ENCODE assay signal across 10 cellular contexts in the genomic region with DNA sequence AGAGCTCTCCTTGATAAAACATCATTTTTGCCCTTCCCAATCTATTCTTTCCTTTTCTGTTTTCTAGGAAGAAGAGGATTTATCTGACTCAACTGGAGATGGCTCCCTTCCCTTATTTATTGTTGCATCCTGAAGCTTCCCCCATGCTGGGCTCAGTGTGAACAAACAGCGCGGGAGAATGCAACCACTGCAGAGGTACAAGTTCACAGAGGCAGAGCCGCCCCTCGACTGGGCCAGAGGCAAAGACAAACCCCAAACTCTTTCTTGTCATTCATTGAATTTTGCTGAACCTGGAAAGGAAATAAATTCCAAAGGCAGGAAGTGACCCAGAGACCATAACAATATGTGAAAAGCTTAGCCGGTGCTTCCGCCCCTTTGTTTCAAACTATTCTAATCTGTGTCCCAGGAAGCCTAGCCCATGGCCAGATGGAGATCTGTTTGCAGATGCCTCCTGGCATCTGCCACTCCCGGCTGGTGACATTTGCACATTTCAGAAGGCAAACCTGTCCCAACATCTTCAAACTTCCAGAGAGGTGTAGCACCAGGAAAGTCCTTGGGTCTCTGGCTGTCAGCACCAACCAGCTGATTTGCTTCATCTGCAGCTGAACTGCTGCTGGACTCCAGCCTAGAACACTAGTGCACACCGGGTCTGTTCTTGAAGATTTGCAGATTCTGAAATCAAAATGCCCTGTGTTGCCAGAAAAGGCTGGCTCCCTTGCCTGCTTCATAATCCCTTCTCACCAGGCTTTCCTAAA.
DNase-seq lines count a peak whose midpoint lies in the region; ATAC-seq, FAIRE-seq and TF ChIP-seq lines count a peak whose summit lies in the region.
"Had no signal": no experiment of that assay in that cellular context is flagged by ENCODE, and none has a peak within 500 bp of the region (broad histone marks: within the 10 kb centered on the region; RNA-seq: fewer than 3 reads in every experiment).

No MANE protein-coding gene starts in this region.

- H3K4me1 ChIP-seq in HepG2 (ENCODE audit: insufficient read depth, low read length): peaks cover 81% of the 10 kb centered on the region

- peak in 1 of 2 experiments; percentile 29; a peak in 1 of 4 replicates for TF ChIP-seq POLR2A in HepG2 (IDR thresholded peaks at IDR 0.05; ENCODE audit: insufficient read depth in 1 of 2, low read depth in 2 of 2, low read length in 2 of 2)

- WGBS in HepG2 (ENCODE audit: low lambda C conversion rate): 3% methylated on average over 8 of the region's 8 CpGs

- TF ChIP-seq RAD21 in HepG2 (CRISPR knock-in tag; IDR thresholded peaks at IDR 0.05): peak; percentile 54; the same call in 1 of the 2 replicates

- peak overlapping the region; percentile 92 for H3K27ac ChIP-seq in HepG2 (ENCODE audit: extremely low read length, insufficient read depth, low read length)
- H3K27ac ChIP-seq: 22Rv1 had no signal

- FAIRE-seq in HepG2 (lab: Jason Lieb, UNC): peak; percentile 21
- FAIRE-seq: GM12892 had no signal

- TF ChIP-seq EP300 in HepG2 (IDR thresholded peaks at IDR 0.05; ENCODE audit: low read depth in 2 of 2, low read length in 2 of 2) (peak in 1 of 2 experiments; percentile 58; a peak in 2 of 4 replicates), HepG2 (CRISPR knock-in tag; IDR thresholded peaks at IDR 0.05; ENCODE audit: borderline replicate concordance) (peak; percentile 48; the same call in 1 of the 2 replicates)

- H3K9me3 ChIP-seq in HepG2 (ENCODE audit: low read length): peaks cover 9% of the 10 kb centered on the region

- intact Hi-C loops in HepG2 (cut with micrococcal nuclease; ENCODE audit: unreplicated experiment): loop anchor here (1.0 to 10.0 kb wide), 4 partner anchors 10 to 178 kb away; no protein-coding TSS in a partner anchor

- peak; percentile 17 for DNase-seq in DMS153 (lab: John Stamatoyannopoulos, UW)
- no peak for DNase-seq in DMS153 treated with DMSO at 0.1 percent for 48 hours (lab: John Stamatoyannopoulos, UW; ENCODE audit: unreplicated experiment)
- peak; percentile 59 to 86 for DNase-seq in dermis microvascular lymphatic vessel endothelial cell (ENCODE audit: low read depth in 2 of 2)
- peak; percentile 85 for DNase-seq in HepG2 (ENCODE audit: low spot score)
- peak; percentile 75 for DNase-seq in superior temporal gyrus (ENCODE audit: extremely low spot score)
- DNase-seq in NCI-H187 treated with DMSO at 0.1 percent for 48 hours (lab: John Stamatoyannopoulos, UW): no peak
- no peak for DNase-seq in epidermal melanocyte (ENCODE audit: insufficient read length, low spot score)
- DNase-seq in RPMI8226: no peak

- H2AFZ ChIP-seq in HepG2 (ENCODE audit: low read length): peak overlapping the region; percentile 3

- CTCF ChIA-PET in HepG2 (lab: Yijun Ruan, JAX; ENCODE audit: low intra/inter-chr PET ratio, low total read pairs): interaction anchor here (1.5 kb wide), 1 partner anchor 180 kb away, joined by 3 read pairs; no protein-coding TSS in a partner anchor

- no peaks in the 10 kb centered on the region for H4K20me1 ChIP-seq in HepG2 (ENCODE audit: insufficient read depth, low read length)

- H3K79me2 ChIP-seq in HepG2 (ENCODE audit: insufficient read depth, low read length): peaks cover 2% of the 10 kb centered on the region

- H3K36me3 ChIP-seq in HepG2 (replicated peaks in 1 of 2; ENCODE audit: control insufficient read depth in 1 of 2, insufficient read depth in 2 of 2, low read length in 2 of 2): peaks cover under 1 to 20% of the 10 kb centered on the region in 2 experiments; a peak in 3 of 5 replicates

- H3K9ac ChIP-seq in HepG2 (ENCODE audit: insufficient read depth, low read depth, low read length): peak overlapping the region; percentile 65

- TF ChIP-seq CTCF in HepG2 (CRISPR knock-in tag; IDR thresholded peaks at IDR 0.05): peak; percentile 58

- peak overlapping the region; percentile 87 for H3K4me2 ChIP-seq in HepG2 (ENCODE audit: low read depth, low read length)

- BruUV-seq in HepG2 (replicated peaks; lab: Mats Ljungman, UMichigan): TSS peak; percentile 62

- peak; percentile 79 for ATAC-seq in HepG2

- POLR2A ChIA-PET in HepG2 (lab: Yijun Ruan, JAX): interaction anchor here (0.7 to 3.6 kb wide), 23 partner anchors 9 to 765 kb away, joined by 3 to 31 read pairs (median 5); partner anchors contain the start of genes MAP4K3, SOS1 and SRSF7

- peak overlapping the region; percentile 37 to 65 (median 51) for H3K4me3 ChIP-seq in HepG2 (replicated peaks in 1 of 3; ENCODE audit: insufficient read depth in 1 of 3, low read depth in 2 of 3, low read length in 3 of 3)

- in situ Hi-C loops in HepG2 (cut with HindIII; ENCODE audit: extremely low pct_ligation_motif_present, low pct_unique_long_range_greater_than_20kb): loop anchor here (5.0 kb wide), 1 partner anchor 36 kb away; no protein-coding TSS in a partner anchor

- H3K27me3 ChIP-seq in HepG2 (ENCODE audit: control insufficient read depth in 1 of 2, insufficient read depth in 2 of 2, low read length in 2 of 2): no peaks in the 10 kb centered on the region

TF ChIP-seq in HepG2, 621 proteins besides CTCF, POLR2A, EP300 and RAD21 (continues in another document):
- TF ChIP-seq SATB2 (CRISPR knock-in tag; IDR thresholded peaks at IDR 0.05) (peak; percentile 20; the same call in 1 of the 2 replicates), CBX5 (CRISPR knock-in tag; IDR thresholded peaks at IDR 0.05; ENCODE audit: borderline replicate concordance) (no peak), ATF7 (IDR thresholded peaks at IDR 0.05) (no peak), ATF7 (CRISPR knock-in tag; IDR thresholded peaks at IDR 0.05) (no peak; the same call in 1 of the 2 replicates), ZHX1 (CRISPR knock-in tag; IDR thresholded peaks at IDR 0.05; ENCODE audit: low read depth) (no peak), ZFP62 (CRISPR knock-in tag; IDR thresholded peaks at IDR 0.05) (no peak), ZNF337 (CRISPR knock-in tag; IDR thresholded peaks at IDR 0.05; ENCODE audit: borderline replicate concordance, low read depth) (no peak; the same call in 1 of the 2 replicates), ZNF615 (CRISPR knock-in tag; IDR thresholded peaks at IDR 0.05; ENCODE audit: borderline replicate concordance) (no peak), FOXA1 (IDR thresholded peaks at IDR 0.05) (no peak), FOXA1 (CRISPR knock-in tag; IDR thresholded peaks at IDR 0.05) (no peak; the same call in 1 of the 2 replicates), ZFP36L2 (CRISPR knock-in tag; IDR thresholded peaks at IDR 0.05) (no peak), TCF7L2 (IDR thresholded peaks at IDR 0.05; ENCODE audit: low read depth, low read length) (no peak), ZNF251 (CRISPR knock-in tag; IDR thresholded peaks at IDR 0.05) (no peak), PHF5A (CRISPR knock-in tag; IDR thresholded peaks at IDR 0.05; ENCODE audit: low read depth, unreplicated experiment) (no peak), ZNF138 (CRISPR knock-in tag; IDR thresholded peaks at IDR 0.05; ENCODE audit: low read depth) (peak; percentile 72; the same call in 1 of the 2 replicates), ESRRA (CRISPR knock-in tag; IDR thresholded peaks at IDR 0.05; ENCODE audit: low read depth) (no peak; the same call in 1 of the 2 replicates), DNMT3B (CRISPR knock-in tag; conservative IDR thresholded peaks at IDR 0.05) (no peak), BHLHE40 (IDR thresholded peaks at IDR 0.05; ENCODE audit: low read length) (no peak), U2AF1 (optimal IDR thresholded peaks at IDR 0.05; ENCODE audit: low read depth, low read length) (no peak), ZNF263 (CRISPR knock-in tag; IDR thresholded peaks at IDR 0.05) (no peak; the same call in 1 of the 2 replicates), CAMTA2 (CRISPR knock-in tag; IDR thresholded peaks at IDR 0.05; ENCODE audit: borderline replicate concordance) (no peak), FLYWCH1 (CRISPR knock-in tag; IDR thresholded peaks at IDR 0.05) (no peak), MLX (CRISPR knock-in tag; IDR thresholded peaks at IDR 0.05) (no peak), RXRB (CRISPR knock-in tag; IDR thresholded peaks at IDR 0.05; ENCODE audit: borderline replicate concordance) (peak; percentile 69; the same call in 1 of the 2 replicates), KDM5B (CRISPR knock-in tag; IDR thresholded peaks at IDR 0.05; ENCODE audit: borderline replicate concordance) (no peak; the same call in 1 of the 2 replicates), RNF2 (conservative IDR thresholded peaks at IDR 0.05; ENCODE audit: low read depth) (no peak), KDM5A (IDR thresholded peaks at IDR 0.05; ENCODE audit: borderline replicate concordance, low read length) (peak; percentile 59; the same call in 1 of the 2 replicates)
- TF ChIP-seq, protein P1, sequence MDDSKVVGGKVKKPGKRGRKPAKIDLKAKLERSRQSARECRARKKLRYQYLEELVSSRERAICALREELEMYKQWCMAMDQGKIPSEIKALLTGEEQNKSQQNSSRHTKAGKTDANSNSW (CRISPR knock-in tag; IDR thresholded peaks at IDR 0.05; ENCODE audit: borderline replicate concordance): peak; percentile 69; the same call in 1 of the 2 replicates

Comparison
In these comparisons a context has a peak if more than half of its experiments do, and no peak if none do; other contexts are left out.
1. DNase-seq: peak in DMS153 (single experiment), dermis microvascular lymphatic vessel endothelial cell (2 of 2), HepG2 (single experiment) and superior temporal gyrus (single experiment); none in DMS153 treated with DMSO at 0.1 percent for 48 hours (single experiment), NCI-H187 treated with DMSO at 0.1 percent for 48 hours (single experiment), epidermal melanocyte (single experiment) and RPMI8226 (single experiment).